In the genomic region with DNA sequence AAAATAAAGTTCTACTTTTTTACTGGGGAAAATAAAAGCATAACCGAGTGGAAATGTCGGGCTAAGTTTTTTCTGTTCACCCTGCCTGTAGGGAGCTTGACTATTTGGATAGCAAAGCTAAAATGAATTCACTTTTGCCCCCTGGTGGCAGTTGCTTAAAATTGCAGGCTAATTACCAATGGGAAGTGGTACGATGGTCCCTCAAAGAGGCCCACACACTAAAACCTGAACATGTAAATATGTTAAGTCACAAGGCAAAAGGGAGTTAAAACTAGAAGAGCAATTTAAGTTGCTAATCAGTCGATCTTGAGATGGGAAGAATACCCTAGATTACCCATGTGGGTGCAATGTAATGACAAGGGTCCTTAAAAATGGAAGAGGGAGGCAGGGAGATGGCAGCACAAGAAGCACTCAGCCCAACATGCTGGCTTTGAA, we compare ENCODE assay signal across 8 cellular contexts. TPM values are rescaled to one million over a fixed set of nuclear protein-coding genes. Genes with fewer than 3 reads are reported as not detected.
DNase-seq lines count a peak whose midpoint lies in the region; ATAC-seq lines count a peak whose summit lies in the region.
"Had no signal": no experiment of that assay in that cellular context is flagged by ENCODE, and none has a peak within 500 bp of the region (broad histone marks: within the 10 kb centered on the region; RNA-seq: fewer than 3 reads in every experiment).

No MANE protein-coding gene starts in this region.

- no peaks in the 10 kb centered on the region for H3K36me3 ChIP-seq in mesendoderm (ENCODE audit: control insufficient read depth, insufficient read depth, low read length)

- H3K9ac ChIP-seq in mesendoderm (ENCODE audit: low read length), result no peak overlapping the region

- H3K4me1 Mint-ChIP-seq in activated T-helper 17 cell treated with anti-CD3 and anti-CD28 coated beads, Interleukin-2, amount 50 U/mL, for 72 hours, result peaks cover 8% of the 10 kb centered on the region

- no peak overlapping the region for H3K27ac Mint-ChIP-seq in activated T-helper 17 cell treated with anti-CD3 and anti-CD28 coated beads, Interleukin-2, amount 50 U/mL, for 72 hours

- H3K23ac ChIP-seq in mesendoderm (ENCODE audit: low read length), result no peak overlapping the region

- no peaks in the 10 kb centered on the region for H3K79me1 ChIP-seq in mesendoderm (ENCODE audit: low read length)

- no peak overlapping the region for H2BK15ac ChIP-seq in mesendoderm (replicated peaks; ENCODE audit: low read depth)

- no peak overlapping the region for H2BK5ac ChIP-seq in mesendoderm (ENCODE audit: low read length)

- H3K27ac ChIP-seq in mesendoderm (ENCODE audit: low read depth, low read length), result no peak overlapping the region

- H4K8ac ChIP-seq in mesendoderm (ENCODE audit: low read depth, low read length), result no peak overlapping the region

- H3K4ac ChIP-seq in mesendoderm (ENCODE audit: low read depth, low read length), result no peak overlapping the region

- H3K4me3 Mint-ChIP-seq in activated T-helper 17 cell treated with anti-CD3 and anti-CD28 coated beads, Interleukin-2, amount 50 U/mL, for 72 hours, result no peak overlapping the region

- peak; percentile 46 for ATAC-seq in activated T-helper 17 cell treated with anti-CD3 and anti-CD28 coated beads, Interleukin-2, amount 50 U/mL, for 72 hours (replicated peaks)

- H3K27me3 Mint-ChIP-seq in activated T-helper 17 cell treated with anti-CD3 and anti-CD28 coated beads, Interleukin-2, amount 50 U/mL, for 72 hours, result no peaks in the 10 kb centered on the region

- H2AK5ac ChIP-seq in mesendoderm (ENCODE audit: low read length), result no peak overlapping the region

- no peak overlapping the region for H3K4me3 ChIP-seq in Jurkat, Clone E6-1 (ENCODE audit: low read length)
- H3K4me3 ChIP-seq in mesendoderm (ENCODE audit: low read length), result no peak overlapping the region

- no peak overlapping the region for H2BK120ac ChIP-seq in mesendoderm (ENCODE audit: low read depth, low read length)

- H3K18ac ChIP-seq in mesendoderm (ENCODE audit: low read length), result no peak overlapping the region

- no CpG with 5 or more reads among the region's 4 CpGs for WGBS in mesendoderm (ENCODE audit: extremely low coverage, insufficient coverage, low lambda C conversion rate)

- no peaks in the 10 kb centered on the region for H3K27me3 ChIP-seq in mesendoderm (ENCODE audit: insufficient read depth, low read length, poor library complexity)

- no peaks in the 10 kb centered on the region for H3K9me3 Mint-ChIP-seq in activated T-helper 17 cell treated with anti-CD3 and anti-CD28 coated beads, Interleukin-2, amount 50 U/mL, for 72 hours

- DNase-seq in ELF-1 (ENCODE audit: low read depth, low spot score) (peak; percentile 55), mesendoderm (peak; percentile 76), activated gamma-delta T cell (lab: John Stamatoyannopoulos, UW) (no peak), NCI-H2107 treated with DMSO at 0.1 percent for 48 hours (lab: John Stamatoyannopoulos, UW; ENCODE audit: unreplicated experiment) (no peak)
- DNase-seq in Jurkat, Clone E6-1 (ENCODE audit: low read depth, low spot score), result peak; percentile 28
- no peak for DNase-seq in NK-92 treated with Interleukin-12 subunit alpha and Interleukin-12 subunit beta, amount 100 ng/mL, for 24 hours (lab: John Stamatoyannopoulos, UW)

- no peaks in the 10 kb centered on the region for H3K36me3 Mint-ChIP-seq in activated T-helper 17 cell treated with anti-CD3 and anti-CD28 coated beads, Interleukin-2, amount 50 U/mL, for 72 hours (ENCODE audit: low read depth)

- no peak overlapping the region for H3K4me2 ChIP-seq in mesendoderm (ENCODE audit: low read length)

- H3K79me2 ChIP-seq in mesendoderm (ENCODE audit: control insufficient read depth, insufficient read depth, low read length), result no peaks in the 10 kb centered on the region

- H4K5ac ChIP-seq in mesendoderm (ENCODE audit: low read length), result no peak overlapping the region

- H3K56ac ChIP-seq in mesendoderm (ENCODE audit: low read length), result no peak overlapping the region

- no peaks in the 10 kb centered on the region for H3K4me1 ChIP-seq in mesendoderm (ENCODE audit: control insufficient read depth, low read depth, low read length)

RNA-seq across cellular contexts. Expression of a gene that starts 0.9 kb away (rescaled TPM):
- not detected for polyA plus RNA-seq in Jurkat, Clone E6-1 (2012; ENCODE audit: insufficient read depth, insufficient read length)
- not detected for total RNA-seq in activated T-helper 17 cell treated with anti-CD3 and anti-CD28 coated beads, Interleukin-2, amount 50 U/mL, for 72 hours
- not detected for polyA plus RNA-seq in mesendoderm (2013, experiment 1 of 2)
- not detected for polyA plus RNA-seq in mesendoderm (2013, experiment 2 of 2)
- total RNA-seq: temporal lobe had no signal

RNA-seq across cellular contexts. Expression of a gene that starts 2.4 kb away (rescaled TPM):
- not detected for polyA plus RNA-seq in Jurkat, Clone E6-1 (2012; ENCODE audit: insufficient read depth, insufficient read length)
- not detected for total RNA-seq in activated T-helper 17 cell treated with anti-CD3 and anti-CD28 coated beads, Interleukin-2, amount 50 U/mL, for 72 hours
- polyA plus RNA-seq in mesendoderm (2013, experiment 1 of 2), result 0.10 TPM
- 0.11 TPM for polyA plus RNA-seq in mesendoderm (2013, experiment 2 of 2)
- total RNA-seq: temporal lobe had no signal

RNA-seq across cellular contexts. Expression of a gene that starts 26.3 kb away (rescaled TPM):
- polyA plus RNA-seq in Jurkat, Clone E6-1 (2012; ENCODE audit: insufficient read depth, insufficient read length), result not detected
- not detected for total RNA-seq in activated T-helper 17 cell treated with anti-CD3 and anti-CD28 coated beads, Interleukin-2, amount 50 U/mL, for 72 hours
- polyA plus RNA-seq in mesendoderm (2013, experiment 1 of 2), result not detected
- not detected for polyA plus RNA-seq in mesendoderm (2013, experiment 2 of 2)
- total RNA-seq: temporal lobe had no signal

RNA-seq across cellular contexts. Expression of a gene that starts 48.6 kb away (rescaled TPM):
- not detected for polyA plus RNA-seq in Jurkat, Clone E6-1 (2012; ENCODE audit: insufficient read depth, insufficient read length)
- total RNA-seq in activated T-helper 17 cell treated with anti-CD3 and anti-CD28 coated beads, Interleukin-2, amount 50 U/mL, for 72 hours, result not detected
- not detected for polyA plus RNA-seq in mesendoderm (2013, experiment 1 of 2)
- 0.03 TPM for polyA plus RNA-seq in mesendoderm (2013, experiment 2 of 2)
- total RNA-seq: temporal lobe had no signal

Comparison
In these comparisons a context has a peak if more than half of its experiments do, and no peak if none do; other contexts are left out.
1. DNase-seq: peak in ELF-1 (single experiment), Jurkat, Clone E6-1 (single experiment) and mesendoderm (single experiment); none in activated gamma-delta T cell (single experiment), NK-92 treated with Interleukin-12 subunit alpha and Interleukin-12 subunit beta, amount 100 ng/mL, for 24 hours (single experiment) and NCI-H2107 treated with DMSO at 0.1 percent for 48 hours (single experiment).